Comparison of ENCODE assay signal across 2 cellular contexts in the genomic region with DNA sequence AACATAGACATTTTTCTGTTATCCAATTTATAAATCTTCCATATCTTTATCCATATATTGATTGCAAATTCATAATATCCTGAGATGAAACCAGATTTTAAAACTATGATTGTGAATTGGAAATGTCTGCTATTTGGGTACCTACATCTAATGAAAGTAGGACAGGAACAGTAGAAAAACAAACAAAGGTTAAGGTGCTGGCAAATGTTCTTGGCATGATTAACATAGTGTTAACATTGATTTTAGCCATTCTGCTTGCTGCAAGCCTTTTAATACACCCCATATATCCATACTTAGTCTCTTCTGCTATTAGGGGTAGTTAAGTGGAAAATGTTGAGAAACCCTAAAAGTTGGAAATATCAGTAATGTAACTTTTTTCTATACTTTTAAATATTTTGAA.
TF ChIP-seq lines count a peak whose summit lies in the region.

No MANE protein-coding gene starts in this region.

TF ChIP-seq in liver, 16 proteins besides CTCF, POLR2A, EP300 and RAD21 (continued from another document):
- TF ChIP-seq, protein P1, sequence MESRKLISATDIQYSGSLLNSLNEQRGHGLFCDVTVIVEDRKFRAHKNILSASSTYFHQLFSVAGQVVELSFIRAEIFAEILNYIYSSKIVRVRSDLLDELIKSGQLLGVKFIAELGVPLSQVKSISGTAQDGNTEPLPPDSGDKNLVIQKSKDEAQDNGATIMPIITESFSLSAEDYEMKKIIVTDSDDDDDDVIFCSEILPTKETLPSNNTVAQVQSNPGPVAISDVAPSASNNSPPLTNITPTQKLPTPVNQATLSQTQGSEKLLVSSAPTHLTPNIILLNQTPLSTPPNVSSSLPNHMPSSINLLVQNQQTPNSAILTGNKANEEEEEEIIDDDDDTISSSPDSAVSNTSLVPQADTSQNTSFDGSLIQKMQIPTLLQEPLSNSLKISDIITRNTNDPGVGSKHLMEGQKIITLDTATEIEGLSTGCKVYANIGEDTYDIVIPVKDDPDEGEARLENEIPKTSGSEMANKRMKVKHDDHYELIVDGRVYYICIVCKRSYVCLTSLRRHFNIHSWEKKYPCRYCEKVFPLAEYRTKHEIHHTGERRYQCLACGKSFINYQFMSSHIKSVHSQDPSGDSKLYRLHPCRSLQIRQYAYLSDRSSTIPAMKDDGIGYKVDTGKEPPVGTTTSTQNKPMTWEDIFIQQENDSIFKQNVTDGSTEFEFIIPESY (IDR thresholded peaks at IDR 0.05) = no peak
- TF ChIP-seq FOXA1 (IDR thresholded peaks at IDR 0.05) (no peak), NR2F2 (IDR thresholded peaks at IDR 0.05) (no peak), HNF4A (conservative IDR thresholded peaks at IDR 0.05) (peak; percentile 9 to 27), SP1 (IDR thresholded peaks at IDR 0.05) (no peak), GABPA (IDR thresholded peaks at IDR 0.05 in 1 of 2, conservative IDR thresholded peaks at IDR 0.05 in 1 of 2) (no peak), FOXA2 (IDR thresholded peaks at IDR 0.05) (peak; percentile 34), HNF4G (IDR thresholded peaks at IDR 0.05) (no peak), TAF1 (conservative IDR thresholded peaks at IDR 0.05) (no peak), EGR1 (IDR thresholded peaks at IDR 0.05; ENCODE audit: low read depth in 2 of 2) (no peak)
- TF ChIP-seq, protein P2, sequence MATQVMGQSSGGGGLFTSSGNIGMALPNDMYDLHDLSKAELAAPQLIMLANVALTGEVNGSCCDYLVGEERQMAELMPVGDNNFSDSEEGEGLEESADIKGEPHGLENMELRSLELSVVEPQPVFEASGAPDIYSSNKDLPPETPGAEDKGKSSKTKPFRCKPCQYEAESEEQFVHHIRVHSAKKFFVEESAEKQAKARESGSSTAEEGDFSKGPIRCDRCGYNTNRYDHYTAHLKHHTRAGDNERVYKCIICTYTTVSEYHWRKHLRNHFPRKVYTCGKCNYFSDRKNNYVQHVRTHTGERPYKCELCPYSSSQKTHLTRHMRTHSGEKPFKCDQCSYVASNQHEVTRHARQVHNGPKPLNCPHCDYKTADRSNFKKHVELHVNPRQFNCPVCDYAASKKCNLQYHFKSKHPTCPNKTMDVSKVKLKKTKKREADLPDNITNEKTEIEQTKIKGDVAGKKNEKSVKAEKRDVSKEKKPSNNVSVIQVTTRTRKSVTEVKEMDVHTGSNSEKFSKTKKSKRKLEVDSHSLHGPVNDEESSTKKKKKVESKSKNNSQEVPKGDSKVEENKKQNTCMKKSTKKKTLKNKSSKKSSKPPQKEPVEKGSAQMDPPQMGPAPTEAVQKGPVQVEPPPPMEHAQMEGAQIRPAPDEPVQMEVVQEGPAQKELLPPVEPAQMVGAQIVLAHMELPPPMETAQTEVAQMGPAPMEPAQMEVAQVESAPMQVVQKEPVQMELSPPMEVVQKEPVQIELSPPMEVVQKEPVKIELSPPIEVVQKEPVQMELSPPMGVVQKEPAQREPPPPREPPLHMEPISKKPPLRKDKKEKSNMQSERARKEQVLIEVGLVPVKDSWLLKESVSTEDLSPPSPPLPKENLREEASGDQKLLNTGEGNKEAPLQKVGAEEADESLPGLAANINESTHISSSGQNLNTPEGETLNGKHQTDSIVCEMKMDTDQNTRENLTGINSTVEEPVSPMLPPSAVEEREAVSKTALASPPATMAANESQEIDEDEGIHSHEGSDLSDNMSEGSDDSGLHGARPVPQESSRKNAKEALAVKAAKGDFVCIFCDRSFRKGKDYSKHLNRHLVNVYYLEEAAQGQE (IDR thresholded peaks at IDR 0.05) = no peak
- TF ChIP-seq, protein P3, sequence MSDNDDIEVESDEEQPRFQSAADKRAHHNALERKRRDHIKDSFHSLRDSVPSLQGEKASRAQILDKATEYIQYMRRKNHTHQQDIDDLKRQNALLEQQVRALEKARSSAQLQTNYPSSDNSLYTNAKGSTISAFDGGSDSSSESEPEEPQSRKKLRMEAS (IDR thresholded peaks at IDR 0.05) = no peak
TF ChIP-seq in liver: peak in this region for 4.

TF ChIP-seq in HepG2, 621 proteins besides CTCF, POLR2A, EP300 and RAD21 (continued from another document):
- TF ChIP-seq, protein P4, sequence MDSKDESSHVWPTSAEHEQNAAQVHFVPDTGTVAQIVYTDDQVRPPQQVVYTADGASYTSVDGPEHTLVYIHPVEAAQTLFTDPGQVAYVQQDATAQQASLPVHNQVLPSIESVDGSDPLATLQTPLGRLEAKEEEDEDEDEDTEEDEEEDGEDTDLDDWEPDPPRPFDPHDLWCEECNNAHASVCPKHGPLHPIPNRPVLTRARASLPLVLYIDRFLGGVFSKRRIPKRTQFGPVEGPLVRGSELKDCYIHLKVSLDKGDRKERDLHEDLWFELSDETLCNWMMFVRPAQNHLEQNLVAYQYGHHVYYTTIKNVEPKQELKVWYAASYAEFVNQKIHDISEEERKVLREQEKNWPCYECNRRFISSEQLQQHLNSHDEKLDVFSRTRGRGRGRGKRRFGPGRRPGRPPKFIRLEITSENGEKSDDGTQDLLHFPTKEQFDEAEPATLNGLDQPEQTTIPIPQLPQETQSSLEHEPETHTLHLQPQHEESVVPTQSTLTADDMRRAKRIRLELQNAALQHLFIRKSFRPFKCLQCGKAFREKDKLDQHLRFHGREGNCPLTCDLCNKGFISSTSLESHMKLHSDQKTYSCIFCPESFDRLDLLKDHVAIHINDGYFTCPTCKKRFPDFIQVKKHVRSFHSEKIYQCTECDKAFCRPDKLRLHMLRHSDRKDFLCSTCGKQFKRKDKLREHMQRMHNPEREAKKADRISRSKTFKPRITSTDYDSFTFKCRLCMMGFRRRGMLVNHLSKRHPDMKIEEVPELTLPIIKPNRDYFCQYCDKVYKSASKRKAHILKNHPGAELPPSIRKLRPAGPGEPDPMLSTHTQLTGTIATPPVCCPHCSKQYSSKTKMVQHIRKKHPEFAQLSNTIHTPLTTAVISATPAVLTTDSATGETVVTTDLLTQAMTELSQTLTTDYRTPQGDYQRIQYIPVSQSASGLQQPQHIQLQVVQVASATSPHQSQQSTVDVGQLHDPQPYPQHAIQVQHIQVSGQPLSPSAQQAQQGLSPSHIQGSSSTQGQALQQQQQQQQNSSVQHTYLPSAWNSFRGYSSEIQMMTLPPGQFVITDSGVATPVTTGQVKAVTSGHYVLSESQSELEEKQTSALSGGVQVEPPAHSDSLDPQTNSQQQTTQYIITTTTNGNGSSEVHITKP (CRISPR knock-in tag; IDR thresholded peaks at IDR 0.05; ENCODE audit: low read depth) = no peak
- no peak for TF ChIP-seq ZNF468 (CRISPR knock-in tag; IDR thresholded peaks at IDR 0.05)
- TF ChIP-seq ZNF724P (CRISPR knock-in tag; IDR thresholded peaks at IDR 0.05; ENCODE audit: borderline replicate concordance) = no peak
- TF ChIP-seq SRSF4 (IDR thresholded peaks at IDR 0.05; ENCODE audit: low read depth, low read length, poor library complexity, severe bottlenecking) = no peak
- TF ChIP-seq, protein P5, sequence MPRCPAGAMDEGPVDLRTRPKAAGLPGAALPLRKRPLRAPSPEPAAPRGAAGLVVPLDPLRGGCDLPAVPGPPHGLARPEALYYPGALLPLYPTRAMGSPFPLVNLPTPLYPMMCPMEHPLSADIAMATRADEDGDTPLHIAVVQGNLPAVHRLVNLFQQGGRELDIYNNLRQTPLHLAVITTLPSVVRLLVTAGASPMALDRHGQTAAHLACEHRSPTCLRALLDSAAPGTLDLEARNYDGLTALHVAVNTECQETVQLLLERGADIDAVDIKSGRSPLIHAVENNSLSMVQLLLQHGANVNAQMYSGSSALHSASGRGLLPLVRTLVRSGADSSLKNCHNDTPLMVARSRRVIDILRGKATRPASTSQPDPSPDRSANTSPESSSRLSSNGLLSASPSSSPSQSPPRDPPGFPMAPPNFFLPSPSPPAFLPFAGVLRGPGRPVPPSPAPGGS (CRISPR knock-in tag; IDR thresholded peaks at IDR 0.05) = no peak
